14 cellular contexts compared by ENCODE assay signal in the genomic region with DNA sequence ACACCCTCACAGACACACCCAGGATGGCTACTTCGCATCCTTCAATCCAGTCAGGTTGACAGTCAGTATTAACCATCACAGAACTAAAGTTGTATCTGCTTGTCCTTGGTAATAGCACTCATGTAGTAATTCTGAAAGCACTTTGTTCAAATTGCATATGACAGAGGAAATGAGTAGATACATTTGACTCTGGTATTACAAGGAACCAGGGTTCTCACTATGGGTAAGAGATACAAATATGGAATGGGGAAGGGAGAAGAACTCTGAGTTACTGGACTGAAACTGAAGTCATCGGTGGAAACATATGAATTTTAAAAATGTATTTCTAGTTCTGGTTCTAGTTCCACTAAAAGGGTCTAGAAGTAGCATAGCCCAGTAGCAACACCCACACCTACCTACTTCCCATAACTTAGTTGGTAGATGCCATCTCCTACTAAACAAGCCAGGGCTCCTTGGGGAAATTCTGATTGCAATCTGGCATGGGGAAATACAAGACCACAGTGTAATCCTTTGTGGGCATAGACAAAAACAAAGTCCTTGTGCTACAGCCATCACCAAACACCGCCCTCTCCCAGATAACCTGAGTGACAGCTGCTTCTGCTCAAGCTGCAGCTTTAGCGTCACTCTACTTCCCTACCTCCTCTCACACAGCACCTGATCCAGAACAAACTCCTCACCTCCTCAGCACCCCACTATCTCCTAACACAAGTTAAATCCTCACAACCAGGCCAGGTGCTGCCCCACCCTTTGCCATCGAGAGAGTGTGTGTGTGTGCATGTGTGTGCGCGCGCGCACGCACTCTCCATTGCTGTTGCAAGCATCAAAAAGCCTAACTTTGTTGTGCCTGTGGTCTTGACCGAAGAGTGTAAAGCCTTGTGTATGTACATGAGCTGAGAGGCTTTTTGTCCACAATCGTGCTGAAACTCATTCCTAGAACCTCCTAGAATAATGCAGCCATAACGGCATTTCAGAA. TPM values are rescaled to one million over a fixed set of nuclear protein-coding genes. Genes with fewer than 3 reads are reported as not detected.
DNase-seq lines count a peak whose midpoint lies in the region; ATAC-seq and TF ChIP-seq lines count a peak whose summit lies in the region.
"Had no signal": no experiment of that assay in that cellular context is flagged by ENCODE, and none has a peak within 500 bp of the region (broad histone marks: within the 10 kb centered on the region; RNA-seq: fewer than 3 reads in every experiment).

No MANE protein-coding gene starts in this region.

- TF ChIP-seq EP300 in esophagus muscularis mucosa (IDR thresholded peaks at IDR 0.05) = no peak

- no peak overlapping the region for H3K4me3 ChIP-seq in esophagus muscularis mucosa
- H3K4me3 ChIP-seq in esophagus squamous epithelium = no peak overlapping the region
- H3K4me3 ChIP-seq: SK-N-MC, upper lobe of right lung had no signal

- TF ChIP-seq POLR2A in esophagus muscularis mucosa (IDR thresholded peaks at IDR 0.05; ENCODE audit: low read depth) (no peak), esophagus squamous epithelium (IDR thresholded peaks at IDR 0.05) (no peak)

- no peak for TF ChIP-seq CTCF in esophagus muscularis mucosa (IDR thresholded peaks at IDR 0.05)
- no peak for TF ChIP-seq CTCF in esophagus squamous epithelium (IDR thresholded peaks at IDR 0.05)

- WGBS in esophagus muscularis mucosa = 89% methylated on average over 13 of the region's 13 CpGs
- 84 to 88% methylated on average over 13 of the region's 13 CpGs for WGBS in esophagus squamous epithelium, 2 donors

- H3K36me3 ChIP-seq in esophagus muscularis mucosa (peaks cover 0 to 11% (median 0%) of the 10 kb centered on the region in 4 donors), esophagus squamous epithelium (no peaks in the 10 kb centered on the region)
- H3K36me3 ChIP-seq: upper lobe of right lung had no signal

- intact Hi-C loops in esophagus muscularis mucosa (cut with DNase I) = no loop called here
- intact Hi-C loops in left ventricle myocardium superior (cut with micrococcal nuclease) = no loop called here
- intact Hi-C loops in esophagus squamous epithelium (cut with DNase I) = no loop called here

- H3K27ac ChIP-seq in esophagus muscularis mucosa (replicated peaks in 1 of 4) (no peak overlapping the region), esophagus squamous epithelium (no peak overlapping the region)
- H3K27ac ChIP-seq: SK-N-MC, upper lobe of right lung had no signal

- peak; percentile 57 to 62 for ATAC-seq in activated CD4-positive, CD25-positive, alpha-beta regulatory T cell treated with anti-CD3 and anti-CD28 coated beads, Interleukin-2, amount 50 U/mL, for 24 hours
- ATAC-seq in GM21619 (IDR thresholded peaks at IDR 0.05; ENCODE audit: unreplicated experiment) = peak; percentile 79
- peak; percentile 59 for ATAC-seq in HG03354 (IDR thresholded peaks at IDR 0.05; ENCODE audit: poor library complexity, severe bottlenecking, unreplicated experiment)
- no peak for ATAC-seq in left ventricle myocardium superior
- ATAC-seq: upper lobe of right lung had no signal

- no peaks in the 10 kb centered on the region for H3K4me1 ChIP-seq in esophagus muscularis mucosa
- H3K4me1 ChIP-seq in esophagus squamous epithelium = no peaks in the 10 kb centered on the region

- H3K9me3 ChIP-seq in esophagus muscularis mucosa (peaks cover 0 to 29% (median 17%) of the 10 kb centered on the region in 4 donors), esophagus squamous epithelium (peaks cover 0 to 31% (median 8%) of the 10 kb centered on the region in 3 donors)

- DNase-seq in activated CD4-positive, CD25-positive, alpha-beta regulatory T cell (lab: John Stamatoyannopoulos, UW) = no peak
- peak; percentile 62 for DNase-seq in esophagus muscularis mucosa (ENCODE audit: extremely low spot score)
- DNase-seq in left ventricle myocardium superior = no peak
- DNase-seq in stimulated activated CD4-positive, alpha-beta T cell treated with anti-CD3 and anti-CD28 coated beads, Interleukin-12 subunit alpha, Interleukin-12 subunit beta, amount 100 ng/mL, for 4 hours = no peak
- no peak for DNase-seq in esophagus squamous epithelium (lab: John Stamatoyannopoulos, UW)
- DNase-seq: GDM1; naive B cell; NCI-H2107; stimulated activated CD4-positive, alpha-beta T cell treated with anti-CD3 and anti-CD28 coated beads, Interleukin-4, amount 100 ng/mL, for 1 hour; upper lobe of right lung had no signal

- H3K27me3 ChIP-seq in esophagus muscularis mucosa (no peaks in the 10 kb centered on the region), esophagus squamous epithelium (no peaks in the 10 kb centered on the region)
- H3K27me3 ChIP-seq: upper lobe of right lung had no signal

RNA-seq across cellular contexts. Expression of gene CD226, which starts 31.4 kb away (rescaled TPM):
- total RNA-seq in esophagus muscularis mucosa (1 to 10 TPM in 1 of 4 donors, under 1 TPM in 3; 0.17 to 2.7 (median 0.34) TPM), left ventricle myocardium superior (0.92 TPM), esophagus squamous epithelium (1 to 10 TPM in 2 of 4 donors, under 1 TPM in 2; 0.72 to 5.2 (median 1.3) TPM)
